ENCODE assay signal across 24 cellular contexts in genomic region chr2:28226558-28226957, GRCh38.
"Had no signal": no experiment of that assay in that cellular context is flagged by ENCODE, and none has a peak within 500 bp of the region (broad histone marks: within the 10 kb centered on the region; RNA-seq: fewer than 3 reads in every experiment).

No MANE protein-coding gene starts in this region.

- H3K27me3 ChIP-seq: colonic mucosa, esophagus squamous epithelium, foreskin keratinocyte, hepatocyte, pancreas, sigmoid colon, suprapubic skin, thyroid gland had no signal

- H3K36me3 Mint-ChIP-seq: type B pancreatic cell had no signal

- H3K36me3 ChIP-seq: colonic mucosa, esophagus squamous epithelium, left ventricle myocardium inferior, lower lobe of right lung, pancreas, sigmoid colon, suprapubic skin, thyroid gland had no signal

- H3K4me3 Mint-ChIP-seq: naive B cell, nephron, type B pancreatic cell had no signal

- ATAC-seq: foreskin keratinocyte, left cardiac atrium, lower lobe of right lung, pancreas had no signal

- H3K9me3 ChIP-seq: colonic mucosa, esophagus squamous epithelium, left ventricle myocardium inferior, lower lobe of right lung, pancreas, sigmoid colon, suprapubic skin, thyroid gland had no signal

- H3K27ac ChIP-seq: colonic mucosa, foreskin keratinocyte, left ventricle myocardium inferior, lower lobe of right lung, pancreas, sigmoid colon, suprapubic skin, thyroid gland had no signal

- H3K27ac Mint-ChIP-seq: progenitor cell of endocrine pancreas, type B pancreatic cell had no signal

- H3K9me3 Mint-ChIP-seq: naive B cell, nephron, type B pancreatic cell had no signal

- DNase-seq: cerebellar nuclear complex; colonic mucosa; dermis blood vessel endothelial cell; esophagus squamous epithelium; foreskin keratinocyte; head of caudate nucleus; kidney; left cardiac atrium; left ventricle myocardium inferior; lower lobe of right lung; mesendoderm; naive B cell; occipital lobe; pancreas; sigmoid colon; stimulated activated CD4-positive, alpha-beta T cell treated with anti-CD3 and anti-CD28 coated beads, Interleukin-2, amount 100 ng/mL, for 48 hours; stimulated activated naive CD4-positive, alpha-beta T cell treated with Interleukin-2 at 50 U/mL for 16 hours; thyroid gland had no signal

- H3K4me1 ChIP-seq: colonic mucosa, pancreas, thyroid gland had no signal

- FAIRE-seq: kidney, pancreas had no signal

- H3K27me3 Mint-ChIP-seq: naive B cell, progenitor cell of endocrine pancreas, type B pancreatic cell had no signal

- H3K4me3 ChIP-seq: colonic mucosa, esophagus squamous epithelium, hepatocyte, left ventricle myocardium inferior, lower lobe of right lung, pancreas, sigmoid colon, skin epidermis, suprapubic skin, thyroid gland had no signal
